ENCODE assay signal across 11 cellular contexts in the genomic region with DNA sequence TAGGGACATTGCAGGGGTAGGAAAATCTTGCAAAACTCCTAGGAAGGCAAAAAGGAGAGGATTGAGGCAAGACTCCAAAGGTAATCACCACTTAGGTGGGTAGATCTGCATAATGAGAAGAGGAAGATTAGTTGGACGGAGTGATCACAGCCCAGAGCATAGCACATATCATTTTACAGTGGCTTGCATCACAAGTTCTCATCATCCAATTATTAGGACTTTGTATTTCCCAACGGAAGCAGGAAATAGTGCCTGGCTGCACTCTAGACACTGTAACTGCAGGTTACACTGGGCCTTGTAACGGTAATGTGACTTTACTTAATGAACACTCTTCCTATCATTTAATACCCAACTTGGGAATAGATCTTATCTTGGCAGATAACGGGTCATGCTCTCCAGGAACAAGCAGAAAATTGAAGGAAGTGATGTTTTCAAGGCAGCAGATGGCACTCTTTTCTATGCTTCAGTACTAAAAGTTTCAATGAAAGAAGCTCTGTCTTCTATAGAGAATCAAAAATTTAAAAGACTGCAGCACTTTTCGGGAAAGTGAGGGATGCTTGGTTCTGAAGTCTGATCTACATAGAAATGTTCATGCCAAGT.
A peak's percentile ranks its signal among the peaks of the same experiment; 100 is the strongest.
DNase-seq lines count a peak whose midpoint lies in the region; FAIRE-seq and TF ChIP-seq lines count a peak whose summit lies in the region.
"Had no signal": no experiment of that assay in that cellular context is flagged by ENCODE, and none has a peak within 500 bp of the region (broad histone marks: within the 10 kb centered on the region; RNA-seq: fewer than 3 reads in every experiment).

No MANE protein-coding gene starts in this region.

- DNase-seq in DMS53 (lab: John Stamatoyannopoulos, UW) (peak; percentile 38), DMS53 treated with DMSO at 0.1 percent for 48 hours (lab: John Stamatoyannopoulos, UW; ENCODE audit: unreplicated experiment) (no peak), NCI-H2107 treated with DMSO at 0.1 percent for 48 hours (lab: John Stamatoyannopoulos, UW; ENCODE audit: unreplicated experiment) (peak; percentile 90), bronchial epithelial cell (ENCODE audit: low read depth) (no peak), progenitor cell of endocrine pancreas (ENCODE audit: low spot score, unreplicated experiment) (no peak), occipital lobe (lab: John Stamatoyannopoulos, UW) (no peak), spleen (no peak)
- no peak for DNase-seq in activated CD8-positive, alpha-beta memory T cell treated with anti-CD3 and anti-CD28 coated beads for 24 hours
- DNase-seq: NCI-H526 treated with DMSO at 0.1 percent for 48 hours; stimulated activated CD4-positive, alpha-beta T cell treated with anti-CD3 and anti-CD28 coated beads, Interleukin-1b, Interleukin-23, amount 100 ng/mL, for 48 hours had no signal

- WGBS in spleen, 5 donors: 43 to 68% (median 58%) methylated on average over 5 of the region's 5 CpGs

- intact Hi-C loops in spleen (cut with DNase I; ENCODE audit: low total_unique reads): loop anchor here (10.0 kb wide), 1 partner anchor 520 kb away; no protein-coding TSS in a partner anchor

- H3K27me3 Mint-ChIP-seq in progenitor cell of endocrine pancreas: no peaks in the 10 kb centered on the region

- no peak overlapping the region for H3K27ac ChIP-seq in spleen
- H3K27ac ChIP-seq: A549 had no signal

- peaks cover 5% of the 10 kb centered on the region for H3K4me1 Mint-ChIP-seq in progenitor cell of endocrine pancreas (ENCODE audit: low read depth)

- H3K9me3 Mint-ChIP-seq in progenitor cell of endocrine pancreas (ENCODE audit: low read depth): no peaks in the 10 kb centered on the region

- H3K27ac Mint-ChIP-seq in progenitor cell of endocrine pancreas: no peak overlapping the region

- TF ChIP-seq CTCF in bronchial epithelial cell (IDR thresholded peaks at IDR 0.05; ENCODE audit: insufficient read depth, low read length, severe bottlenecking) (peak; percentile 16), progenitor cell of endocrine pancreas (IDR thresholded peaks at IDR 0.05; ENCODE audit: unreplicated experiment) (peak; percentile 7), spleen (IDR thresholded peaks at IDR 0.05 in 8 of 11, conservative IDR thresholded peaks at IDR 0.05 in 3 of 11) (no peak)

- no peak overlapping the region for H3K4me3 ChIP-seq in bronchial epithelial cell (ENCODE audit: low read depth, low read length)
- no peak overlapping the region for H3K4me3 ChIP-seq in spleen
- H3K4me3 ChIP-seq: A549 had no signal

- H3K4me3 Mint-ChIP-seq in progenitor cell of endocrine pancreas (ENCODE audit: low read depth): no peak overlapping the region

- FAIRE-seq in bronchial epithelial cell (lab: Jason Lieb, UNC): no peak
- FAIRE-seq: A549 had no signal

- H3K9me3 ChIP-seq in spleen: no peaks in the 10 kb centered on the region
- H3K9me3 ChIP-seq: A549 had no signal

- TF ChIP-seq POLR2A in spleen (IDR thresholded peaks at IDR 0.05): no peak

- H3K36me3 ChIP-seq in bronchial epithelial cell (ENCODE audit: control insufficient read depth, insufficient read depth, low read length) (no peaks in the 10 kb centered on the region), spleen (no peaks in the 10 kb centered on the region)

- no peaks in the 10 kb centered on the region for H3K36me3 Mint-ChIP-seq in progenitor cell of endocrine pancreas (ENCODE audit: insufficient read depth)

- H3K4me1 ChIP-seq in spleen: no peaks in the 10 kb centered on the region

- H3K27me3 ChIP-seq in bronchial epithelial cell (ENCODE audit: control insufficient read depth, insufficient read depth, low read length) (no peaks in the 10 kb centered on the region), spleen (replicated peaks in 1 of 7) (no peaks in the 10 kb centered on the region)

Comparison
In these comparisons a context has a peak if more than half of its experiments do, and no peak if none do; other contexts are left out.
1. DNase-seq: peak in DMS53 (single experiment) and NCI-H2107 treated with DMSO at 0.1 percent for 48 hours (single experiment); none in DMS53 treated with DMSO at 0.1 percent for 48 hours (single experiment), bronchial epithelial cell (single experiment), progenitor cell of endocrine pancreas (single experiment), occipital lobe (single experiment), activated CD8-positive, alpha-beta memory T cell treated with anti-CD3 and anti-CD28 coated beads for 24 hours (single experiment) and spleen (single experiment).
2. CTCF ChIP-seq: peak in bronchial epithelial cell (single experiment) and progenitor cell of endocrine pancreas (single experiment); none in spleen (0 of 11).